Comparison of ENCODE assay signal across 1 cellular context in the genomic region with DNA sequence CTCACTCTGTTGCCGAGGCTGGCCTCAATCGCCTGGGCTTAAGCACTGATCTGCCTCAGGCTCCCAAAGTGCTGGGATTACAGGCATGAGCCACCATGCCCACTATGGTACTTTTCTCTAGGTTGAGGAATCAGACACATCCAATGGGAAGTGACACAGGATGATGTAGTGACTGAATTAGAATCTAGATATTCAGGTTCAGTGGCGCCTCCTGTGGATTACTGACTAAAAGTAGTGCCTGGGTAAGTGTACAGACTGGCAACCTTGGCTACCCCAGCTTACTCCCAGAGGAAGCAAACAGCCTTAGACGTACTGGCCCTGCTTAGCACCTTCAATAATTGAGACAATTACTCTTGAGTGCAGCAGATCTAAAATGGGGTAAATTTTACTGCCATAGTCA.
TF ChIP-seq lines count a peak whose summit lies in the region.

No MANE protein-coding gene starts in this region.

TF ChIP-seq in GM23338, 12 proteins besides CTCF, POLR2A, EP300 and RAD21 (continued from another document):
- no peak for TF ChIP-seq EZH2 (IDR thresholded peaks at IDR 0.05; ENCODE audit: low read depth, unreplicated experiment)
- no peak for TF ChIP-seq JUNB (IDR thresholded peaks at IDR 0.05; ENCODE audit: unreplicated experiment)
- TF ChIP-seq, protein P1, sequence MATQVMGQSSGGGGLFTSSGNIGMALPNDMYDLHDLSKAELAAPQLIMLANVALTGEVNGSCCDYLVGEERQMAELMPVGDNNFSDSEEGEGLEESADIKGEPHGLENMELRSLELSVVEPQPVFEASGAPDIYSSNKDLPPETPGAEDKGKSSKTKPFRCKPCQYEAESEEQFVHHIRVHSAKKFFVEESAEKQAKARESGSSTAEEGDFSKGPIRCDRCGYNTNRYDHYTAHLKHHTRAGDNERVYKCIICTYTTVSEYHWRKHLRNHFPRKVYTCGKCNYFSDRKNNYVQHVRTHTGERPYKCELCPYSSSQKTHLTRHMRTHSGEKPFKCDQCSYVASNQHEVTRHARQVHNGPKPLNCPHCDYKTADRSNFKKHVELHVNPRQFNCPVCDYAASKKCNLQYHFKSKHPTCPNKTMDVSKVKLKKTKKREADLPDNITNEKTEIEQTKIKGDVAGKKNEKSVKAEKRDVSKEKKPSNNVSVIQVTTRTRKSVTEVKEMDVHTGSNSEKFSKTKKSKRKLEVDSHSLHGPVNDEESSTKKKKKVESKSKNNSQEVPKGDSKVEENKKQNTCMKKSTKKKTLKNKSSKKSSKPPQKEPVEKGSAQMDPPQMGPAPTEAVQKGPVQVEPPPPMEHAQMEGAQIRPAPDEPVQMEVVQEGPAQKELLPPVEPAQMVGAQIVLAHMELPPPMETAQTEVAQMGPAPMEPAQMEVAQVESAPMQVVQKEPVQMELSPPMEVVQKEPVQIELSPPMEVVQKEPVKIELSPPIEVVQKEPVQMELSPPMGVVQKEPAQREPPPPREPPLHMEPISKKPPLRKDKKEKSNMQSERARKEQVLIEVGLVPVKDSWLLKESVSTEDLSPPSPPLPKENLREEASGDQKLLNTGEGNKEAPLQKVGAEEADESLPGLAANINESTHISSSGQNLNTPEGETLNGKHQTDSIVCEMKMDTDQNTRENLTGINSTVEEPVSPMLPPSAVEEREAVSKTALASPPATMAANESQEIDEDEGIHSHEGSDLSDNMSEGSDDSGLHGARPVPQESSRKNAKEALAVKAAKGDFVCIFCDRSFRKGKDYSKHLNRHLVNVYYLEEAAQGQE (IDR thresholded peaks at IDR 0.05; ENCODE audit: unreplicated experiment) = no peak
- TF ChIP-seq ZNF331 (CRISPR knock-in tag; IDR thresholded peaks at IDR 0.05; ENCODE audit: low read depth) = no peak
- no peak for TF ChIP-seq ZNF114 (CRISPR knock-in tag; IDR thresholded peaks at IDR 0.05)
- no peak for TF ChIP-seq NANOG (IDR thresholded peaks at IDR 0.05; ENCODE audit: borderline replicate concordance)
- TF ChIP-seq EZH2phosphoT487 (IDR thresholded peaks at IDR 0.05; ENCODE audit: unreplicated experiment) = no peak
- TF ChIP-seq, protein P2, sequence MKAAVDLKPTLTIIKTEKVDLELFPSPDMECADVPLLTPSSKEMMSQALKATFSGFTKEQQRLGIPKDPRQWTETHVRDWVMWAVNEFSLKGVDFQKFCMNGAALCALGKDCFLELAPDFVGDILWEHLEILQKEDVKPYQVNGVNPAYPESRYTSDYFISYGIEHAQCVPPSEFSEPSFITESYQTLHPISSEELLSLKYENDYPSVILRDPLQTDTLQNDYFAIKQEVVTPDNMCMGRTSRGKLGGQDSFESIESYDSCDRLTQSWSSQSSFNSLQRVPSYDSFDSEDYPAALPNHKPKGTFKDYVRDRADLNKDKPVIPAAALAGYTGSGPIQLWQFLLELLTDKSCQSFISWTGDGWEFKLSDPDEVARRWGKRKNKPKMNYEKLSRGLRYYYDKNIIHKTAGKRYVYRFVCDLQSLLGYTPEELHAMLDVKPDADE (IDR thresholded peaks at IDR 0.05) = no peak
- no peak for TF ChIP-seq CREB1 (CRISPR knock-in tag; IDR thresholded peaks at IDR 0.05; ENCODE audit: low read depth)
